ENCODE assay signal across 1 cellular context in the genomic region with DNA sequence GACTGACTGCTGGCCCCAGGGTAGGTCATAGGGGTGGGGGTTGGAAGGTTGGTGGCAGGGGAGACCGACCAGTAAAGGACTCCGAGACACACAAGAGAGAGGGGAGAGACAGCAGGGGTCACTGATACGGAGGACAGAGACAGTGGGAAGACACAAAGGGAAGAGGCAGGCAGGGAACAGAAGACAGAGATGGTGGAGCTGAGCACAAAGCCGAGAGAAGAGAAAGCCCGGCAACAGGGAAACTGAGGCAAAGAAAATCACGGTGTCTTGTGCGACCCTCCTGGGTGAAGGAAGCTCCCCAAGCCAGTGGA.
TF ChIP-seq lines count a peak whose summit lies in the region.

No MANE protein-coding gene starts in this region.

TF ChIP-seq in A549, 52 proteins besides CTCF, POLR2A, EP300 and RAD21 (continued from another document):
- TF ChIP-seq, protein P1, sequence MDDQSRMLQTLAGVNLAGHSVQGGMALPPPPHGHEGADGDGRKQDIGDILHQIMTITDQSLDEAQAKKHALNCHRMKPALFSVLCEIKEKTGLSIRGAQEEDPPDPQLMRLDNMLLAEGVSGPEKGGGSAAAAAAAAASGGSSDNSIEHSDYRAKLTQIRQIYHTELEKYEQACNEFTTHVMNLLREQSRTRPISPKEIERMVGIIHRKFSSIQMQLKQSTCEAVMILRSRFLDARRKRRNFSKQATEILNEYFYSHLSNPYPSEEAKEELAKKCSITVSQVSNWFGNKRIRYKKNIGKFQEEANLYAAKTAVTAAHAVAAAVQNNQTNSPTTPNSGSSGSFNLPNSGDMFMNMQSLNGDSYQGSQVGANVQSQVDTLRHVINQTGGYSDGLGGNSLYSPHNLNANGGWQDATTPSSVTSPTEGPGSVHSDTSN (IDR thresholded peaks at IDR 0.05): no peak
- TF ChIP-seq, protein P2, sequence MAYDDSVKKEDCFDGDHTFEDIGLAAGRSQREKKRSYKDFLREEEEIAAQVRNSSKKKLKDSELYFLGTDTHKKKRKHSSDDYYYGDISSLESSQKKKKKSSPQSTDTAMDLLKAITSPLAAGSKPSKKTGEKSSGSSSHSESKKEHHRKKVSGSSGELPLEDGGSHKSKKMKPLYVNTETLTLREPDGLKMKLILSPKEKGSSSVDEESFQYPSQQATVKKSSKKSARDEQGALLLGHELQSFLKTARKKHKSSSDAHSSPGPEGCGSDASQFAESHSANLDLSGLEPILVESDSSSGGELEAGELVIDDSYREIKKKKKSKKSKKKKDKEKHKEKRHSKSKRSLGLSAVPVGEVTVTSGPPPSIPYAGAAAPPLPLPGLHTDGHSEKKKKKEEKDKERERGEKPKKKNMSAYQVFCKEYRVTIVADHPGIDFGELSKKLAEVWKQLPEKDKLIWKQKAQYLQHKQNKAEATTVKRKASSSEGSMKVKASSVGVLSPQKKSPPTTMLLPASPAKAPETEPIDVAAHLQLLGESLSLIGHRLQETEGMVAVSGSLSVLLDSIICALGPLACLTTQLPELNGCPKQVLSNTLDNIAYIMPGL (CRISPR knock-in tag; IDR thresholded peaks at IDR 0.05; ENCODE audit: borderline replicate concordance): no peak
